1 cellular context compared by ENCODE assay signal in genomic region chr12:107349008-107349747, GRCh38.
A peak's percentile ranks its signal among the peaks of the same experiment; 100 is the strongest.
TF ChIP-seq lines count a peak whose summit lies in the region.

No MANE protein-coding gene starts in this region.

TF ChIP-seq in SK-N-SH, 30 proteins besides CTCF, POLR2A, EP300 and RAD21 (continued from another document):
- TF ChIP-seq PBX3 (IDR thresholded peaks at IDR 0.05) (peak; percentile 37; the same call in 1 of the 2 replicates), TEAD4 (IDR thresholded peaks at IDR 0.05; ENCODE audit: borderline replicate concordance, insufficient read depth) (0 out of 2 replicates have a peak, but pooled peaks have one; percentile 50), RFX5 (IDR thresholded peaks at IDR 0.05; ENCODE audit: low read length) (no peak), FOXM1 (IDR thresholded peaks at IDR 0.05; ENCODE audit: low read depth) (no peak), SMC3 (IDR thresholded peaks at IDR 0.05; ENCODE audit: low read depth, low read length) (no peak), FOXJ3 (CRISPR knock-in tag; IDR thresholded peaks at IDR 0.05) (no peak), ELF1 (IDR thresholded peaks at IDR 0.05) (peak; percentile 44; the same call in 1 of the 2 replicates), RCOR1 (IDR thresholded peaks at IDR 0.05; ENCODE audit: low read length) (peak; percentile 52; the same call in 1 of the 2 replicates), POLR2AphosphoS5 (IDR thresholded peaks at IDR 0.05; ENCODE audit: low read depth, low read length) (no peak)
- TF ChIP-seq, protein P1, sequence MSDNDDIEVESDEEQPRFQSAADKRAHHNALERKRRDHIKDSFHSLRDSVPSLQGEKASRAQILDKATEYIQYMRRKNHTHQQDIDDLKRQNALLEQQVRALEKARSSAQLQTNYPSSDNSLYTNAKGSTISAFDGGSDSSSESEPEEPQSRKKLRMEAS (IDR thresholded peaks at IDR 0.05; ENCODE audit: low read depth), result no peak
- TF ChIP-seq, protein P2, sequence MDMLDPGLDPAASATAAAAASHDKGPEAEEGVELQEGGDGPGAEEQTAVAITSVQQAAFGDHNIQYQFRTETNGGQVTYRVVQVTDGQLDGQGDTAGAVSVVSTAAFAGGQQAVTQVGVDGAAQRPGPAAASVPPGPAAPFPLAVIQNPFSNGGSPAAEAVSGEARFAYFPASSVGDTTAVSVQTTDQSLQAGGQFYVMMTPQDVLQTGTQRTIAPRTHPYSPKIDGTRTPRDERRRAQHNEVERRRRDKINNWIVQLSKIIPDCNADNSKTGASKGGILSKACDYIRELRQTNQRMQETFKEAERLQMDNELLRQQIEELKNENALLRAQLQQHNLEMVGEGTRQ (IDR thresholded peaks at IDR 0.05; ENCODE audit: borderline replicate concordance, low read depth, low read length), result no peak
